In genomic region chr10:27779462-27779861, GRCh38 we compare ENCODE assay signal across 23 cellular contexts. TPM values are rescaled to one million over a fixed set of nuclear protein-coding genes. Genes with fewer than 3 reads are reported as not detected.
"Had no signal": no experiment of that assay in that cellular context is flagged by ENCODE, and none has a peak within 500 bp of the region (broad histone marks: within the 10 kb centered on the region; RNA-seq: fewer than 3 reads in every experiment).

No MANE protein-coding gene starts in this region.

- H3K4me3 ChIP-seq: coronary artery, esophagus muscularis mucosa, left ventricle myocardium inferior, neural progenitor cell, sigmoid colon, smooth muscle cell, testis, vagina had no signal

- H3K27me3 ChIP-seq: esophagus muscularis mucosa, neural progenitor cell, sigmoid colon, testis, vagina had no signal

- H3K36me3 ChIP-seq: esophagus muscularis mucosa, left ventricle myocardium inferior, neural progenitor cell, sigmoid colon, vagina had no signal

- H3K9me3 ChIP-seq: sigmoid colon, testis, vagina had no signal

- H3K9ac ChIP-seq: neural progenitor cell had no signal

- H2AFZ ChIP-seq: neural progenitor cell had no signal

- H3K4me1 ChIP-seq: left ventricle myocardium inferior, testis, vagina had no signal

- H3K27ac ChIP-seq: esophagus muscularis mucosa, left ventricle myocardium inferior, neural progenitor cell, sigmoid colon, testis, vagina had no signal

- DNase-seq: activated B cell treated with CpG ODN at 0.5 μM for 24 hours; activated CD4-positive, alpha-beta T cell treated with anti-CD3 and anti-CD28 coated beads for 36 hours; activated CD4-positive, alpha-beta T cell treated with anti-CD3 and anti-CD28 coated beads, Interleukin-2, amount 50 U/mL, for 4 hours; activated CD8-positive, alpha-beta memory T cell treated with anti-CD3 and anti-CD28 coated beads, Interleukin-2, amount 50 U/mL, for 48 hours; activated naive CD4-positive, alpha-beta T cell treated with anti-CD3 and anti-CD28 coated beads for 36 hours; activated T-cell treated with anti-CD3 and anti-CD28 coated beads, Interleukin-2, amount 50 U/mL, for 4 hours; cerebellar nuclear complex; foreskin melanocyte; head of caudate nucleus; hypothalamus; left ventricle myocardium inferior; naive thymus-derived CD8-positive, alpha-beta T cell; posterior cingulate gyrus; sigmoid colon; stimulated activated CD4-positive, alpha-beta T cell treated with anti-CD3 and anti-CD28 coated beads, Interleukin-15, amount 100 ng/mL, for 24 hours; stimulated activated naive B cell treated with anti-CD40 and anti-IgM and Interleukin-4, amounts not matched to agents 10 μg/mL and 1 μg/mL and 100 μg/mL, for 72 hours; testis had no signal

- ATAC-seq: activated CD4-positive, alpha-beta T cell treated with anti-CD3 and anti-CD28 coated beads for 36 hours; activated T-cell treated with anti-CD3 and anti-CD28 coated beads, Interleukin-2, amount 50 U/mL, for 4 hours; naive thymus-derived CD8-positive, alpha-beta T cell; stimulated activated naive B cell treated with anti-CD40 and anti-IgM and Interleukin-4, amounts not matched to agents 10 μg/mL and 1 μg/mL and 100 μg/mL, for 72 hours had no signal

- H3K4me2 ChIP-seq: neural progenitor cell, smooth muscle cell had no signal

RNA-seq across cellular contexts. Expression of gene MKX, which starts 33.8 kb away (rescaled TPM):
- total RNA-seq: activated B cell treated with CpG ODN at 0.5 μM for 24 hours; mesothelial cell of epicardium; naive thymus-derived CD8-positive, alpha-beta T cell had no signal
- polyA plus RNA-seq: naive thymus-derived CD8-positive, alpha-beta T cell; smooth muscle cell had no signal
